In genomic region chr6:156514186-156514585, GRCh38 we compare ENCODE assay signal across 41 cellular contexts.
"Had no signal": no experiment of that assay in that cellular context is flagged by ENCODE, and none has a peak within 500 bp of the region (broad histone marks: within the 10 kb centered on the region; RNA-seq: fewer than 3 reads in every experiment).

No MANE protein-coding gene starts in this region.

- H3K27ac ChIP-seq: adrenal gland, ascending aorta, body of pancreas, brain microvascular endothelial cell, breast epithelium, cardiac muscle cell had no signal

- ATAC-seq: activated naive CD4-positive, alpha-beta T cell treated with anti-CD3 and anti-CD28 coated beads, Interleukin-2, amount 50 U/mL, for 72 hours; activated naive CD8-positive, alpha-beta T cell treated with anti-CD3 and anti-CD28 coated beads, Interleukin-2, amount 50 U/mL, for 24 hours; activated T-cell treated with anti-CD3 and anti-CD28 coated beads, Interleukin-2, amount 50 U/mL, for 4 hours; activated T-cell treated with anti-CD3 and anti-CD28 coated beads, Interleukin-2, amount 50 U/mL, for 72 hours; activated T-helper 17 cell treated with anti-CD3 and anti-CD28 coated beads, Interleukin-2, amount 50 U/mL, for 72 hours; body of pancreas had no signal

- H3K4me1 ChIP-seq: adrenal gland, ascending aorta, body of pancreas, breast epithelium had no signal

- H3K4me1 Mint-ChIP-seq: activated naive CD4-positive, alpha-beta T cell treated with anti-CD3 and anti-CD28 coated beads, Interleukin-2, amount 10 ng/mL, durations not matched to agents 7 days and 5 days; activated naive CD4-positive, alpha-beta T cell treated with anti-CD3 and anti-CD28 coated beads, Interleukin-2, amount 50 U/mL, for 24 hours; activated T-helper 17 cell treated with anti-CD3 and anti-CD28 coated beads, Interleukin-2, amount 50 U/mL, for 72 hours; brain; central memory CD8-positive, alpha-beta T cell had no signal

- H3K9me3 ChIP-seq: adrenal gland, body of pancreas had no signal

- DNase-seq: activated effector memory CD4-positive, alpha-beta T cell treated with anti-CD3 and anti-CD28 coated beads, Interleukin-2, amount 50 U/mL, for 16 hours; activated effector memory CD4-positive, alpha-beta T cell treated with Interleukin-2 at 50 U/mL for 16 hours; activated gamma-delta T cell; activated gamma-delta T cell treated with Interleukin-2 at 50 U/mL for 16 hours; activated naive CD4-positive, alpha-beta T cell; activated naive CD4-positive, alpha-beta T cell treated with anti-CD3 and anti-CD28 coated beads for 36 hours; activated naive CD4-positive, alpha-beta T cell treated with anti-CD3 and anti-CD28 coated beads, Interleukin-2, amount 10 ng/mL, durations not matched to agents 7 days and 5 days; activated naive CD4-positive, alpha-beta T cell treated with anti-CD3 and anti-CD28 coated beads, Interleukin-2, amount 50 U/mL, for 16 hours; activated naive CD4-positive, alpha-beta T cell treated with Interleukin-2 at 50 U/mL for 16 hours; activated naive CD8-positive, alpha-beta T cell treated with anti-CD3 and anti-CD28 coated beads for 36 hours; activated naive CD8-positive, alpha-beta T cell treated with anti-CD3 and anti-CD28 coated beads, Interleukin-2, amount 10 ng/mL, durations not matched to agents 7 days and 5 days; activated naive CD8-positive, alpha-beta T cell treated with anti-CD3 and anti-CD28 coated beads, Interleukin-2, amount 50 U/mL, for 24 hours; activated T-cell treated with anti-CD3 and anti-CD28 coated beads for 4 hours; activated T-cell treated with anti-CD3 and anti-CD28 coated beads, Interleukin-2, amount 50 U/mL, for 1 hour; activated T-cell treated with anti-CD3 and anti-CD28 coated beads, Interleukin-2, amount 50 U/mL, for 24 hours; activated T-cell treated with anti-CD3 and anti-CD28 coated beads, Interleukin-2, amount 50 U/mL, for 4 hours; activated T-cell treated with anti-CD3 and anti-CD28 coated beads, Interleukin-2, amount 50 U/mL, for 48 hours; activated T-cell treated with anti-CD3 and anti-CD28 coated beads, Interleukin-2, amount 50 U/mL, for 72 hours; adrenal gland; amniotic stem cell; amygdala; anterior cingulate cortex; aorta; body of pancreas; brain microvascular endothelial cell; caudate nucleus; central memory CD4-positive, alpha-beta T cell; cerebellar nuclear complex had no signal

- H3K27ac Mint-ChIP-seq: activated naive CD4-positive, alpha-beta T cell treated with anti-CD3 and anti-CD28 coated beads for 36 hours; activated naive CD4-positive, alpha-beta T cell treated with anti-CD3 and anti-CD28 coated beads, Interleukin-2, amount 10 ng/mL, durations not matched to agents 7 days and 5 days; activated naive CD4-positive, alpha-beta T cell treated with anti-CD3 and anti-CD28 coated beads, Interleukin-2, amount 50 U/mL, for 24 hours; activated naive CD4-positive, alpha-beta T cell treated with anti-CD3 and anti-CD28 coated beads, Interleukin-2, amount 50 U/mL, for 72 hours; activated naive CD8-positive, alpha-beta T cell; activated naive CD8-positive, alpha-beta T cell treated with anti-CD3 and anti-CD28 coated beads for 36 hours; activated naive CD8-positive, alpha-beta T cell treated with anti-CD3 and anti-CD28 coated beads, Interleukin-2, amount 10 ng/mL, durations not matched to agents 7 days and 5 days; activated naive CD8-positive, alpha-beta T cell treated with anti-CD3 and anti-CD28 coated beads, Interleukin-2, amount 50 U/mL, for 24 hours; activated T-cell treated with anti-CD3 and anti-CD28 coated beads, Interleukin-2, amount 50 U/mL, for 24 hours; activated T-cell treated with anti-CD3 and anti-CD28 coated beads, Interleukin-2, amount 50 U/mL, for 72 hours; activated T-helper 1 cell treated with anti-CD3 and anti-CD28 coated beads, Interleukin-12 subunit alpha, Interleukin-12 subunit beta, Interleukin-2, Interleukin-4 antibody, amounts not matched to agents 30 ng/mL and 10 ng/mL and 1 ng/mL, durations not matched to agents 14 hours and 24 hours and 36 hours; activated T-helper 17 cell treated with anti-CD3 and anti-CD28 coated beads, Interleukin-2, amount 50 U/mL, for 72 hours; activated T-helper 2 cell treated with anti-CD3 and anti-CD28 coated beads, Interferon-gamma antibody, Interleukin-2, Interleukin-4, amounts not matched to agents 10 μg/mL and 5 μg/mL and 100 μg/mL, durations not matched to agents 14 hours and 24 hours and 36 hours had no signal

- H3K9me3 Mint-ChIP-seq: activated naive CD8-positive, alpha-beta T cell treated with anti-CD3 and anti-CD28 coated beads for 36 hours; activated naive CD8-positive, alpha-beta T cell treated with anti-CD3 and anti-CD28 coated beads, Interleukin-2, amount 50 U/mL, for 24 hours; activated T-cell treated with anti-CD3 and anti-CD28 coated beads, Interleukin-2, amount 50 U/mL, for 4 hours; activated T-helper 2 cell treated with anti-CD3 and anti-CD28 coated beads, Interferon-gamma antibody, Interleukin-2, Interleukin-4, amounts not matched to agents 10 μg/mL and 5 μg/mL and 100 μg/mL, durations not matched to agents 14 hours and 24 hours and 36 hours; central memory CD8-positive, alpha-beta T cell had no signal

- H3K4me3 Mint-ChIP-seq: activated naive CD4-positive, alpha-beta T cell treated with anti-CD3 and anti-CD28 coated beads for 36 hours; activated naive CD4-positive, alpha-beta T cell treated with anti-CD3 and anti-CD28 coated beads, Interleukin-2, amount 10 ng/mL, durations not matched to agents 7 days and 5 days; activated naive CD4-positive, alpha-beta T cell treated with anti-CD3 and anti-CD28 coated beads, Interleukin-2, amount 50 U/mL, for 24 hours; activated naive CD8-positive, alpha-beta T cell; activated naive CD8-positive, alpha-beta T cell treated with anti-CD3 and anti-CD28 coated beads for 36 hours; activated naive CD8-positive, alpha-beta T cell treated with anti-CD3 and anti-CD28 coated beads, Interleukin-2, amount 10 ng/mL, durations not matched to agents 7 days and 5 days; activated naive CD8-positive, alpha-beta T cell treated with anti-CD3 and anti-CD28 coated beads, Interleukin-2, amount 50 U/mL, for 24 hours; activated T-cell treated with anti-CD3 and anti-CD28 coated beads, Interleukin-2, amount 50 U/mL, for 24 hours; activated T-cell treated with anti-CD3 and anti-CD28 coated beads, Interleukin-2, amount 50 U/mL, for 4 hours; activated T-cell treated with anti-CD3 and anti-CD28 coated beads, Interleukin-2, amount 50 U/mL, for 72 hours; activated T-helper 1 cell treated with anti-CD3 and anti-CD28 coated beads, Interleukin-12 subunit alpha, Interleukin-12 subunit beta, Interleukin-2, Interleukin-4 antibody, amounts not matched to agents 30 ng/mL and 10 ng/mL and 1 ng/mL, durations not matched to agents 14 hours and 24 hours and 36 hours; activated T-helper 17 cell treated with anti-CD3 and anti-CD28 coated beads, Interleukin-2, amount 50 U/mL, for 72 hours; brain; central memory CD8-positive, alpha-beta T cell had no signal

- H3K36me3 ChIP-seq: adrenal gland, ascending aorta, brain microvascular endothelial cell, breast epithelium, cardiac muscle cell had no signal

- H3K36me3 Mint-ChIP-seq: activated naive CD4-positive, alpha-beta T cell treated with anti-CD3 and anti-CD28 coated beads, Interleukin-2, amount 10 ng/mL, durations not matched to agents 7 days and 5 days; activated naive CD4-positive, alpha-beta T cell treated with anti-CD3 and anti-CD28 coated beads, Interleukin-2, amount 50 U/mL, for 24 hours; activated naive CD8-positive, alpha-beta T cell treated with anti-CD3 and anti-CD28 coated beads for 36 hours; brain had no signal

- FAIRE-seq: astrocyte, bronchial epithelial cell had no signal

- H3K27me3 ChIP-seq: adrenal gland, ascending aorta, body of pancreas, brain microvascular endothelial cell, breast epithelium, cardiac muscle cell had no signal

- H3K4me3 ChIP-seq: adrenal gland, ascending aorta, body of pancreas, breast epithelium, cardiac muscle cell had no signal
